ENCODE assay signal across 1 cellular context in the genomic region with DNA sequence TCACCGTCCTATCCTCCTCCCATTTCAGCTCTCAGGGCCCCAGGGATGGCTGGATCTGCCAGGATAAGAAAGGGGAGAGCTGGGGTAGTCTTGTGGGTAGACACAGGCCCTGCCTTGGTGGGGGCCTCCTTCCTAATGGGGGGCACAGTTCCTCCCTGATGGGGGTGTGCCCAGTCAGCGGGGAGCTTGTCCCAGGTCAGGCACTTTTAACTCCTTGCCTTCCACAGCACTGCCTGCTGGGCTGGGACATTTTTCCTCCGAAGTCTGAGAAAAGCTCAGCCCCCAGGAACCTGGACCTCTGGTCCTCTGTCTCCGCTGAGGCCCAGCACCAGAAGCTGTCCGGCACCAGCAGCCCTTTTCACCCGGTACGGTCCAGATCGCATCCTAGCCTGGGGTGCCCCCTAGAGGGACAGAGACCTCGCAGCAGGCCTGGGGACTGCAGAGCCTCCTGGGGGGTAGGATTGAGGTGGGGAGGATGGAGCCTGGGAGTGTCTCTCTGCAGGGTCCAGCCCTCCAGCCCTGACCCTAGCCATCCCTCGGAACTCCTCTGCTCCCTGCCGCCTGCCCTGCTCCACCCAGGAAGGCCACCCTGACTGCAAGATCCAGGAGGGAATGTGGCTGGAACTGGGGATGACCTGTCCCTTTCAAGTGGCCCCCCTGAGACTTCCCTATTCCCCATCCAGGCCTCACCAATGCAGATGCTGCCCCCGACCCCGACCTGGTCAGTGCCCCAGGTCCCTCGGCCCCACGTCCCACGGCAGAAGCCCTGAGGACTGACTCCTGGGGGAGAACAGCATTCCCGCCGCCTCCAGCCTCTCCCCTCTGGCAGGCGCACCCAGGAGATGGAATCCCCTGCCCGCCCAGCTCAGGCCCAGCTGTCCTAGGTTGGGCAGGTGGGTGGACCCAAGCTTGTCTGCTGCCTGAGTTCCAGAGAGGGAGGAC.
TF ChIP-seq lines count a peak whose summit lies in the region.

No MANE protein-coding gene starts in this region.

TF ChIP-seq in K562, 482 proteins besides CTCF, POLR2A, EP300 and RAD21:
- TF ChIP-seq TOE1 (IDR thresholded peaks at IDR 0.05; ENCODE audit: borderline replicate concordance) (no peak), TOE1 (CRISPR knock-in tag; IDR thresholded peaks at IDR 0.05; ENCODE audit: borderline replicate concordance, low read depth) (0 out of 2 replicates have a peak, but pooled peaks have one; percentile 55), LCOR (CRISPR knock-in tag; IDR thresholded peaks at IDR 0.05) (0 out of 2 replicates have a peak, but pooled peaks have one; percentile 28), GATA2 (CRISPR knock-in tag; IDR thresholded peaks at IDR 0.05) (no peak), MYC (IDR thresholded peaks at IDR 0.05; ENCODE audit: low read depth, low read length) (no peak), MYC (CRISPR knock-in tag; IDR thresholded peaks at IDR 0.05; ENCODE audit: borderline replicate concordance, low read depth) (no peak), RB1 (IDR thresholded peaks at IDR 0.05; ENCODE audit: low read depth) (peak; percentile 73; the same call in 1 of the 2 replicates), HMG20A (CRISPR knock-in tag; conservative IDR thresholded peaks at IDR 0.05) (no peak), FOSL1 (tag; conservative IDR thresholded peaks at IDR 0.05) (no peak), ZNF263 (CRISPR knock-in tag; IDR thresholded peaks at IDR 0.05; ENCODE audit: borderline replicate concordance) (peak; percentile 42), POLR2G (IDR thresholded peaks at IDR 0.05; ENCODE audit: low read depth, low read length) (peak; percentile 63), HMG20B (CRISPR knock-in tag; IDR thresholded peaks at IDR 0.05) (no peak), MAZ (CRISPR knock-in tag; conservative IDR thresholded peaks at IDR 0.05 in 1 of 2, IDR thresholded peaks at IDR 0.05 in 1 of 2) (peak; percentile 30 to 70; a peak in 2 of 4 replicates), GABPB1 (CRISPR knock-in tag; IDR thresholded peaks at IDR 0.05) (0 out of 2 replicates have a peak, but pooled peaks have one; percentile 53), RBFOX2 (IDR thresholded peaks at IDR 0.05; ENCODE audit: low read depth, low read length) (peak; percentile 41; the same call in 1 of the 2 replicates), RBM15 (IDR thresholded peaks at IDR 0.05; ENCODE audit: insufficient read depth, low read length) (no peak), ADNP (tag; IDR thresholded peaks at IDR 0.05) (no peak), SMC3 (conservative IDR thresholded peaks at IDR 0.05; ENCODE audit: insufficient read depth, low read depth, low read length) (peak; percentile 66), XRCC5 (IDR thresholded peaks at IDR 0.05; ENCODE audit: low read depth, low read length) (peak; percentile 67; the same call in 1 of the 2 replicates), SAFB (IDR thresholded peaks at IDR 0.05; ENCODE audit: borderline replicate concordance, low read depth, low read length) (no peak), RCOR1 (IDR thresholded peaks at IDR 0.05; ENCODE audit: borderline replicate concordance in 1 of 2, low read depth in 2 of 2, low read length in 2 of 2) (peak in 1 of 2 experiments; percentile 44; a peak in 1 of 4 replicates), KLF16 (IDR thresholded peaks at IDR 0.05) (0 out of 2 replicates have a peak, but pooled peaks have one; percentile 22), STAG1 (CRISPR knock-in tag; IDR thresholded peaks at IDR 0.05; ENCODE audit: borderline replicate concordance) (peak; percentile 24; the same call in 1 of the 2 replicates), SIRT6 (IDR thresholded peaks at IDR 0.05; ENCODE audit: low read depth, low read length) (no peak)
- TF ChIP-seq, protein P1, sequence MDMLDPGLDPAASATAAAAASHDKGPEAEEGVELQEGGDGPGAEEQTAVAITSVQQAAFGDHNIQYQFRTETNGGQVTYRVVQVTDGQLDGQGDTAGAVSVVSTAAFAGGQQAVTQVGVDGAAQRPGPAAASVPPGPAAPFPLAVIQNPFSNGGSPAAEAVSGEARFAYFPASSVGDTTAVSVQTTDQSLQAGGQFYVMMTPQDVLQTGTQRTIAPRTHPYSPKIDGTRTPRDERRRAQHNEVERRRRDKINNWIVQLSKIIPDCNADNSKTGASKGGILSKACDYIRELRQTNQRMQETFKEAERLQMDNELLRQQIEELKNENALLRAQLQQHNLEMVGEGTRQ (CRISPR knock-in tag; IDR thresholded peaks at IDR 0.05), result no peak
- TF ChIP-seq, protein P2, sequence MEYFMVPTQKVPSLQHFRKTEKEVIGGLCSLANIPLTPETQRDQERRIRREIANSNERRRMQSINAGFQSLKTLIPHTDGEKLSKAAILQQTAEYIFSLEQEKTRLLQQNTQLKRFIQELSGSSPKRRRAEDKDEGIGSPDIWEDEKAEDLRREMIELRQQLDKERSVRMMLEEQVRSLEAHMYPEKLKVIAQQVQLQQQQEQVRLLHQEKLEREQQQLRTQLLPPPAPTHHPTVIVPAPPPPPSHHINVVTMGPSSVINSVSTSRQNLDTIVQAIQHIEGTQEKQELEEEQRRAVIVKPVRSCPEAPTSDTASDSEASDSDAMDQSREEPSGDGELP (CRISPR knock-in tag; IDR thresholded peaks at IDR 0.05; ENCODE audit: borderline replicate concordance), result peak; percentile 46; the same call in 1 of the 2 replicates
- TF ChIP-seq, protein P3, sequence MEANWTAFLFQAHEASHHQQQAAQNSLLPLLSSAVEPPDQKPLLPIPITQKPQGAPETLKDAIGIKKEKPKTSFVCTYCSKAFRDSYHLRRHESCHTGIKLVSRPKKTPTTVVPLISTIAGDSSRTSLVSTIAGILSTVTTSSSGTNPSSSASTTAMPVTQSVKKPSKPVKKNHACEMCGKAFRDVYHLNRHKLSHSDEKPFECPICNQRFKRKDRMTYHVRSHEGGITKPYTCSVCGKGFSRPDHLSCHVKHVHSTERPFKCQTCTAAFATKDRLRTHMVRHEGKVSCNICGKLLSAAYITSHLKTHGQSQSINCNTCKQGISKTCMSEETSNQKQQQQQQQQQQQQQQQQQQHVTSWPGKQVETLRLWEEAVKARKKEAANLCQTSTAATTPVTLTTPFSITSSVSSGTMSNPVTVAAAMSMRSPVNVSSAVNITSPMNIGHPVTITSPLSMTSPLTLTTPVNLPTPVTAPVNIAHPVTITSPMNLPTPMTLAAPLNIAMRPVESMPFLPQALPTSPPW (CRISPR knock-in tag; IDR thresholded peaks at IDR 0.05), result 0 out of 2 replicates have a peak, but pooled peaks have one; percentile 29
- TF ChIP-seq, protein P4, sequence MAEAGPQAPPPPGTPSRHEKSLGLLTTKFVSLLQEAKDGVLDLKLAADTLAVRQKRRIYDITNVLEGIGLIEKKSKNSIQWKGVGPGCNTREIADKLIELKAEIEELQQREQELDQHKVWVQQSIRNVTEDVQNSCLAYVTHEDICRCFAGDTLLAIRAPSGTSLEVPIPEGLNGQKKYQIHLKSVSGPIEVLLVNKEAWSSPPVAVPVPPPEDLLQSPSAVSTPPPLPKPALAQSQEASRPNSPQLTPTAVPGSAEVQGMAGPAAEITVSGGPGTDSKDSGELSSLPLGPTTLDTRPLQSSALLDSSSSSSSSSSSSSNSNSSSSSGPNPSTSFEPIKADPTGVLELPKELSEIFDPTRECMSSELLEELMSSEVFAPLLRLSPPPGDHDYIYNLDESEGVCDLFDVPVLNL (CRISPR knock-in tag; IDR thresholded peaks at IDR 0.05; ENCODE audit: low read depth), result 0 out of 2 replicates have a peak, but pooled peaks have one; percentile 25
- TF ChIP-seq, protein P5, sequence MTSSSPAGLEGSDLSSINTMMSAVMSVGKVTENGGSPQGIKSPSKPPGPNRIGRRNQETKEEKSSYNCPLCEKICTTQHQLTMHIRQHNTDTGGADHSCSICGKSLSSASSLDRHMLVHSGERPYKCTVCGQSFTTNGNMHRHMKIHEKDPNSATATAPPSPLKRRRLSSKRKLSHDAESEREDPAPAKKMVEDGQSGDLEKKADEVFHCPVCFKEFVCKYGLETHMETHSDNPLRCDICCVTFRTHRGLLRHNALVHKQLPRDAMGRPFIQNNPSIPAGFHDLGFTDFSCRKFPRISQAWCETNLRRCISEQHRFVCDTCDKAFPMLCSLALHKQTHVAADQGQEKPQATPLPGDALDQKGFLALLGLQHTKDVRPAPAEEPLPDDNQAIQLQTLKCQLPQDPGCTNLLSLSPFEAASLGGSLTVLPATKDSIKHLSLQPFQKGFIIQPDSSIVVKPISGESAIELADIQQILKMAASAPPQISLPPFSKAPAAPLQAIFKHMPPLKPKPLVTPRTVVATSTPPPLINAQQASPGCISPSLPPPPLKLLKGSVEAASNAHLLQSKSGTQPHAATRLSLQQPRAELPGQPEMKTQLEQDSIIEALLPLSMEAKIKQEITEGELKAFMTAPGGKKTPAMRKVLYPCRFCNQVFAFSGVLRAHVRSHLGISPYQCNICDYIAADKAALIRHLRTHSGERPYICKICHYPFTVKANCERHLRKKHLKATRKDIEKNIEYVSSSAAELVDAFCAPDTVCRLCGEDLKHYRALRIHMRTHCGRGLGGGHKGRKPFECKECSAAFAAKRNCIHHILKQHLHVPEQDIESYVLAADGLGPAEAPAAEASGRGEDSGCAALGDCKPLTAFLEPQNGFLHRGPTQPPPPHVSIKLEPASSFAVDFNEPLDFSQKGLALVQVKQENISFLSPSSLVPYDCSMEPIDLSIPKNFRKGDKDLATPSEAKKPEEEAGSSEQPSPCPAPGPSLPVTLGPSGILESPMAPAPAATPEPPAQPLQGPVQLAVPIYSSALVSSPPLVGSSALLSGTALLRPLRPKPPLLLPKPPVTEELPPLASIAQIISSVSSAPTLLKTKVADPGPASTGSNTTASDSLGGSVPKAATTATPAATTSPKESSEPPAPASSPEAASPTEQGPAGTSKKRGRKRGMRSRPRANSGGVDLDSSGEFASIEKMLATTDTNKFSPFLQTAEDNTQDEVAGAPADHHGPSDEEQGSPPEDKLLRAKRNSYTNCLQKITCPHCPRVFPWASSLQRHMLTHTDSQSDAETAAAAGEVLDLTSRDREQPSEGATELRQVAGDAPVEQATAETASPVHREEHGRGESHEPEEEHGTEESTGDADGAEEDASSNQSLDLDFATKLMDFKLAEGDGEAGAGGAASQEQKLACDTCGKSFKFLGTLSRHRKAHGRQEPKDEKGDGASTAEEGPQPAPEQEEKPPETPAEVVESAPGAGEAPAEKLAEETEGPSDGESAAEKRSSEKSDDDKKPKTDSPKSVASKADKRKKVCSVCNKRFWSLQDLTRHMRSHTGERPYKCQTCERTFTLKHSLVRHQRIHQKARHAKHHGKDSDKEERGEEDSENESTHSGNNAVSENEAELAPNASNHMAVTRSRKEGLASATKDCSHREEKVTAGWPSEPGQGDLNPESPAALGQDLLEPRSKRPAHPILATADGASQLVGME (CRISPR knock-in tag; IDR thresholded peaks at IDR 0.05), result no peak
- TF ChIP-seq, protein P6, sequence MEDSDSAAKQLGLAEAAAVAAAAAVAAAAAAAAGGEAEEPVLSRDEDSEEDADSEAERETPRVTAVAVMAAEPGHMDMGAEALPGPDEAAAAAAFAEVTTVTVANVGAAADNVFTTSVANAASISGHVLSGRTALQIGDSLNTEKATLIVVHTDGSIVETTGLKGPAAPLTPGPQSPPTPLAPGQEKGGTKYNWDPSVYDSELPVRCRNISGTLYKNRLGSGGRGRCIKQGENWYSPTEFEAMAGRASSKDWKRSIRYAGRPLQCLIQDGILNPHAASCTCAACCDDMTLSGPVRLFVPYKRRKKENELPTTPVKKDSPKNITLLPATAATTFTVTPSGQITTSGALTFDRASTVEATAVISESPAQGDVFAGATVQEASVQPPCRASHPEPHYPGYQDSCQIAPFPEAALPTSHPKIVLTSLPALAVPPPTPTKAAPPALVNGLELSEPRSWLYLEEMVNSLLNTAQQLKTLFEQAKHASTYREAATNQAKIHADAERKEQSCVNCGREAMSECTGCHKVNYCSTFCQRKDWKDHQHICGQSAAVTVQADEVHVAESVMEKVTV (CRISPR knock-in tag; IDR thresholded peaks at IDR 0.05), result 0 out of 2 replicates have a peak, but pooled peaks have one; percentile 39
- TF ChIP-seq, protein P7, sequence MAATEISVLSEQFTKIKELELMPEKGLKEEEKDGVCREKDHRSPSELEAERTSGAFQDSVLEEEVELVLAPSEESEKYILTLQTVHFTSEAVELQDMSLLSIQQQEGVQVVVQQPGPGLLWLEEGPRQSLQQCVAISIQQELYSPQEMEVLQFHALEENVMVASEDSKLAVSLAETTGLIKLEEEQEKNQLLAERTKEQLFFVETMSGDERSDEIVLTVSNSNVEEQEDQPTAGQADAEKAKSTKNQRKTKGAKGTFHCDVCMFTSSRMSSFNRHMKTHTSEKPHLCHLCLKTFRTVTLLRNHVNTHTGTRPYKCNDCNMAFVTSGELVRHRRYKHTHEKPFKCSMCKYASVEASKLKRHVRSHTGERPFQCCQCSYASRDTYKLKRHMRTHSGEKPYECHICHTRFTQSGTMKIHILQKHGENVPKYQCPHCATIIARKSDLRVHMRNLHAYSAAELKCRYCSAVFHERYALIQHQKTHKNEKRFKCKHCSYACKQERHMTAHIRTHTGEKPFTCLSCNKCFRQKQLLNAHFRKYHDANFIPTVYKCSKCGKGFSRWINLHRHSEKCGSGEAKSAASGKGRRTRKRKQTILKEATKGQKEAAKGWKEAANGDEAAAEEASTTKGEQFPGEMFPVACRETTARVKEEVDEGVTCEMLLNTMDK (IDR thresholded peaks at IDR 0.05; ENCODE audit: borderline replicate concordance, insufficient read depth, low read depth, low read length, poor library complexity, severe bottlenecking), result peak; percentile 53
